1 cellular context compared by ENCODE assay signal in the genomic region with DNA sequence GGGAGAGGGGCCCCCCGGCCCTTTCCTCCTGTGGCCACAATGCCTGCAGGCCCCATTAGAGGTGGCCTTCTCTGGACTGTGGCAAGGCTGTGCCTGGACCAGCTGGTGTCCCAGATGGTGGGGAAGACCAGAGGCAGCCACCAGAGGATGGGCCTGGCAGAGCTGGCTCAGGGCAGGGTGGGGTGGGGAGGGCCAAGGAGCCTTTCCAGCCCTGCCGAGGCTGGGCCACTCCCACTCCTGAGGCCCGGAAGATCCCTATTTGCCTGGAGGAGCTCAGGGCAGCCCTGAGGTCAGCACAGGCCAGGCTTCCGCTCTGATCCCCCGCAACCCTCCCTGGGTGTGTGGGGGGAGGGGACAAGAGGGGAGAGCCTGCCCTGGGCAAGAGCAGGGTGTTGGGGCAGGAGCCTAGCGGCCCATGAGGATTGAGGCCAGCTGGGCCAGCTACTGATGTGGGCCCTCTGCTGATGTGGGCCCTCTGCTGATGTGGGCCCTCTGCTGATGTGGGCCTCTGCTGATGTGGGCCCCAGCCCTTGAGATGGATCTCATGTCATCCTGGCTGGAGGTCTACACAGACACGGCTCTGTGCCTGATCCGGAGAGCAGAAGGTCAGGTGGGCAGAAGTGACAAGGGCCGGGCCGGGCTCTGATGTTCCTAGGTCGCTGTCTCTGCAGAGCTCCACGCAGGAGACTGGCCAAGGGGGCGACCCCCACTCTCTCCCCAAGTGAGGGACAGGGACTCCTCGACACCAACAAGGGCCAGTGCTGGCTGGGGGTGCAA.
TF ChIP-seq lines count a peak whose summit lies in the region.

No MANE protein-coding gene starts in this region.

TF ChIP-seq in K562, 482 proteins besides CTCF, POLR2A, EP300 and RAD21 (continued from another document):
- TF ChIP-seq, protein P1, sequence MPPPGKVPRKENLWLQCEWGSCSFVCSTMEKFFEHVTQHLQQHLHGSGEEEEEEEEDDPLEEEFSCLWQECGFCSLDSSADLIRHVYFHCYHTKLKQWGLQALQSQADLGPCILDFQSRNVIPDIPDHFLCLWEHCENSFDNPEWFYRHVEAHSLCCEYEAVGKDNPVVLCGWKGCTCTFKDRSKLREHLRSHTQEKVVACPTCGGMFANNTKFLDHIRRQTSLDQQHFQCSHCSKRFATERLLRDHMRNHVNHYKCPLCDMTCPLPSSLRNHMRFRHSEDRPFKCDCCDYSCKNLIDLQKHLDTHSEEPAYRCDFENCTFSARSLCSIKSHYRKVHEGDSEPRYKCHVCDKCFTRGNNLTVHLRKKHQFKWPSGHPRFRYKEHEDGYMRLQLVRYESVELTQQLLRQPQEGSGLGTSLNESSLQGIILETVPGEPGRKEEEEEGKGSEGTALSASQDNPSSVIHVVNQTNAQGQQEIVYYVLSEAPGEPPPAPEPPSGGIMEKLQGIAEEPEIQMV (tag; conservative IDR thresholded peaks at IDR 0.05; ENCODE audit: low read depth): no peak
- TF ChIP-seq TRIM24 (IDR thresholded peaks at IDR 0.05) (0 out of 4 replicates have a peak, but pooled peaks of 1 of the 2 experiments have one; percentile 36), CCAR2 (IDR thresholded peaks at IDR 0.05; ENCODE audit: low read depth, low read length) (no peak), FOXA1 (IDR thresholded peaks at IDR 0.05; ENCODE audit: borderline replicate concordance) (no peak), ERF (CRISPR knock-in tag; IDR thresholded peaks at IDR 0.05) (no peak), MBD2 (IDR thresholded peaks at IDR 0.05; ENCODE audit: borderline replicate concordance, low read depth) (no peak), ZNF444 (CRISPR knock-in tag; IDR thresholded peaks at IDR 0.05) (no peak), COPS2 (conservative IDR thresholded peaks at IDR 0.05) (no peak), NR2F6 (CRISPR knock-in tag; IDR thresholded peaks at IDR 0.05) (no peak), TEAD2 (tag; IDR thresholded peaks at IDR 0.05) (no peak), SRSF1 (IDR thresholded peaks at IDR 0.05; ENCODE audit: low read depth, low read length) (no peak), PHTF2 (CRISPR knock-in tag; IDR thresholded peaks at IDR 0.05) (no peak), SRSF7 (optimal IDR thresholded peaks at IDR 0.05; ENCODE audit: low read depth, low read length) (no peak), NR1H2 (CRISPR knock-in tag; IDR thresholded peaks at IDR 0.05) (no peak), PHF21A (IDR thresholded peaks at IDR 0.05; ENCODE audit: borderline replicate concordance, low read depth) (no peak), LARP7 (IDR thresholded peaks at IDR 0.05) (no peak), CBFA2T2 (conservative IDR thresholded peaks at IDR 0.05) (no peak), SETDB1 (IDR thresholded peaks at IDR 0.05; ENCODE audit: low read length) (no peak), GABPB1 (CRISPR knock-in tag; IDR thresholded peaks at IDR 0.05) (peak; percentile 69), TAF7 (tag; IDR thresholded peaks at IDR 0.05) (no peak), KDM1A (IDR thresholded peaks at IDR 0.05) (no peak), RNF2 (IDR thresholded peaks at IDR 0.05) (peak; percentile 90; the same call in 1 of the 2 replicates), RUNX1 (IDR thresholded peaks at IDR 0.05; ENCODE audit: low read depth) (no peak), PPARD (CRISPR knock-in tag; IDR thresholded peaks at IDR 0.05) (no peak), TBL1XR1 (IDR thresholded peaks at IDR 0.05; ENCODE audit: low read length in 2 of 2) (no peak)
- TF ChIP-seq, protein P2, sequence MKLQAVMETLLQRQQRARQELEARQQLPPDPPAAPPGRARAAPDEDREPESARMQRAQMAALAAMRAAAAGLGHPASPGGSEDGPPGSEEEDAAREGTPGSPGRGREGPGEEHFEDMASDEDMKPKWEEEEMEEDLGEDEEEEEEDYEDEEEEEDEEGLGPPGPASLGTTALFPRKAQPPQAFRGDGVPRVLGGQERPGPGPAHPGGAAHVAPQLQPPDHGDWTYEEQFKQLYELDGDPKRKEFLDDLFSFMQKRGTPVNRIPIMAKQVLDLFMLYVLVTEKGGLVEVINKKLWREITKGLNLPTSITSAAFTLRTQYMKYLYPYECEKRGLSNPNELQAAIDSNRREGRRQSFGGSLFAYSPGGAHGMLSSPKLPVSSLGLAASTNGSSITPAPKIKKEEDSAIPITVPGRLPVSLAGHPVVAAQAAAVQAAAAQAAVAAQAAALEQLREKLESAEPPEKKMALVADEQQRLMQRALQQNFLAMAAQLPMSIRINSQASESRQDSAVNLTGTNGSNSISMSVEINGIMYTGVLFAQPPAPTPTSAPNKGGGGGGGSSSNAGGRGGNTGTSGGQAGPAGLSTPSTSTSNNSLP (IDR thresholded peaks at IDR 0.05; ENCODE audit: borderline replicate concordance, low read depth, low read length): no peak
- TF ChIP-seq, protein P3, sequence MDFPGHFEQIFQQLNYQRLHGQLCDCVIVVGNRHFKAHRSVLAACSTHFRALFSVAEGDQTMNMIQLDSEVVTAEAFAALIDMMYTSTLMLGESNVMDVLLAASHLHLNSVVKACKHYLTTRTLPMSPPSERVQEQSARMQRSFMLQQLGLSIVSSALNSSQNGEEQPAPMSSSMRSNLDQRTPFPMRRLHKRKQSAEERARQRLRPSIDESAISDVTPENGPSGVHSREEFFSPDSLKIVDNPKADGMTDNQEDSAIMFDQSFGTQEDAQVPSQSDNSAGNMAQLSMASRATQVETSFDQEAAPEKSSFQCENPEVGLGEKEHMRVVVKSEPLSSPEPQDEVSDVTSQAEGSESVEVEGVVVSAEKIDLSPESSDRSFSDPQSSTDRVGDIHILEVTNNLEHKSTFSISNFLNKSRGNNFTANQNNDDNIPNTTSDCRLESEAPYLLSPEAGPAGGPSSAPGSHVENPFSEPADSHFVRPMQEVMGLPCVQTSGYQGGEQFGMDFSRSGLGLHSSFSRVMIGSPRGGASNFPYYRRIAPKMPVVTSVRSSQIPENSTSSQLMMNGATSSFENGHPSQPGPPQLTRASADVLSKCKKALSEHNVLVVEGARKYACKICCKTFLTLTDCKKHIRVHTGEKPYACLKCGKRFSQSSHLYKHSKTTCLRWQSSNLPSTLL (IDR thresholded peaks at IDR 0.05): no peak
- TF ChIP-seq, protein P4, sequence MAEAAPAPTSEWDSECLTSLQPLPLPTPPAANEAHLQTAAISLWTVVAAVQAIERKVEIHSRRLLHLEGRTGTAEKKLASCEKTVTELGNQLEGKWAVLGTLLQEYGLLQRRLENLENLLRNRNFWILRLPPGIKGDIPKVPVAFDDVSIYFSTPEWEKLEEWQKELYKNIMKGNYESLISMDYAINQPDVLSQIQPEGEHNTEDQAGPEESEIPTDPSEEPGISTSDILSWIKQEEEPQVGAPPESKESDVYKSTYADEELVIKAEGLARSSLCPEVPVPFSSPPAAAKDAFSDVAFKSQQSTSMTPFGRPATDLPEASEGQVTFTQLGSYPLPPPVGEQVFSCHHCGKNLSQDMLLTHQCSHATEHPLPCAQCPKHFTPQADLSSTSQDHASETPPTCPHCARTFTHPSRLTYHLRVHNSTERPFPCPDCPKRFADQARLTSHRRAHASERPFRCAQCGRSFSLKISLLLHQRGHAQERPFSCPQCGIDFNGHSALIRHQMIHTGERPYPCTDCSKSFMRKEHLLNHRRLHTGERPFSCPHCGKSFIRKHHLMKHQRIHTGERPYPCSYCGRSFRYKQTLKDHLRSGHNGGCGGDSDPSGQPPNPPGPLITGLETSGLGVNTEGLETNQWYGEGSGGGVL (CRISPR knock-in tag; IDR thresholded peaks at IDR 0.05): no peak
- TF ChIP-seq, protein P5, sequence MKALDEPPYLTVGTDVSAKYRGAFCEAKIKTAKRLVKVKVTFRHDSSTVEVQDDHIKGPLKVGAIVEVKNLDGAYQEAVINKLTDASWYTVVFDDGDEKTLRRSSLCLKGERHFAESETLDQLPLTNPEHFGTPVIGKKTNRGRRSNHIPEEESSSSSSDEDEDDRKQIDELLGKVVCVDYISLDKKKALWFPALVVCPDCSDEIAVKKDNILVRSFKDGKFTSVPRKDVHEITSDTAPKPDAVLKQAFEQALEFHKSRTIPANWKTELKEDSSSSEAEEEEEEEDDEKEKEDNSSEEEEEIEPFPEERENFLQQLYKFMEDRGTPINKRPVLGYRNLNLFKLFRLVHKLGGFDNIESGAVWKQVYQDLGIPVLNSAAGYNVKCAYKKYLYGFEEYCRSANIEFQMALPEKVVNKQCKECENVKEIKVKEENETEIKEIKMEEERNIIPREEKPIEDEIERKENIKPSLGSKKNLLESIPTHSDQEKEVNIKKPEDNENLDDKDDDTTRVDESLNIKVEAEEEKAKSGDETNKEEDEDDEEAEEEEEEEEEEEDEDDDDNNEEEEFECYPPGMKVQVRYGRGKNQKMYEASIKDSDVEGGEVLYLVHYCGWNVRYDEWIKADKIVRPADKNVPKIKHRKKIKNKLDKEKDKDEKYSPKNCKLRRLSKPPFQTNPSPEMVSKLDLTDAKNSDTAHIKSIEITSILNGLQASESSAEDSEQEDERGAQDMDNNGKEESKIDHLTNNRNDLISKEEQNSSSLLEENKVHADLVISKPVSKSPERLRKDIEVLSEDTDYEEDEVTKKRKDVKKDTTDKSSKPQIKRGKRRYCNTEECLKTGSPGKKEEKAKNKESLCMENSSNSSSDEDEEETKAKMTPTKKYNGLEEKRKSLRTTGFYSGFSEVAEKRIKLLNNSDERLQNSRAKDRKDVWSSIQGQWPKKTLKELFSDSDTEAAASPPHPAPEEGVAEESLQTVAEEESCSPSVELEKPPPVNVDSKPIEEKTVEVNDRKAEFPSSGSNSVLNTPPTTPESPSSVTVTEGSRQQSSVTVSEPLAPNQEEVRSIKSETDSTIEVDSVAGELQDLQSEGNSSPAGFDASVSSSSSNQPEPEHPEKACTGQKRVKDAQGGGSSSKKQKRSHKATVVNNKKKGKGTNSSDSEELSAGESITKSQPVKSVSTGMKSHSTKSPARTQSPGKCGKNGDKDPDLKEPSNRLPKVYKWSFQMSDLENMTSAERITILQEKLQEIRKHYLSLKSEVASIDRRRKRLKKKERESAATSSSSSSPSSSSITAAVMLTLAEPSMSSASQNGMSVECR (CRISPR knock-in tag; IDR thresholded peaks at IDR 0.05): no peak
TF ChIP-seq in K562: peak in this region for 65.
